In the genomic region with DNA sequence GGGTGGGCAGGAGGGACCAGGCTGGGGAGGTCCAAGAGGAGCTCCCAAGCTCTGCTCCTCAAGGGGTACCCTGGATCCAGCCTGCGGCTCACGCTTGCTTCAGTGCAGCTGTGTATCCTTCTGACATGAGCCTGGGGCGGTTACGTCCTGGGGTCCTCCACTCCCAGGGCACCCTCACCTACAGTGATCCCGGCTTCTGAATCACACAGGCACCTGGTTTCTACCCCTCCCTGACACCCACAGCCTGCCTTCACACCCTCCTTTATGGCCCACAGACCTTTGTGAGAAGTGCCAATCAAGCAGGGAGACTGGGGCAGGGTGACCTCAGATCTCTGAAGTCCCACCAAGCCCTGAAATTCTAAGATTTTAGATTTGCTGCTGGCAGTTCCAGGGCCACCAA, we compare ENCODE assay signal across 2 cellular contexts.
A peak's percentile ranks its signal among the peaks of the same experiment; 100 is the strongest.
TF ChIP-seq lines count a peak whose summit lies in the region.

No MANE protein-coding gene starts in this region.

TF ChIP-seq in HCT116, 20 proteins besides CTCF, POLR2A, EP300 and RAD21:
- TF ChIP-seq FOSL1 (IDR thresholded peaks at IDR 0.05; ENCODE audit: low read depth) = no peak
- TF ChIP-seq ELF1 (IDR thresholded peaks at IDR 0.05; ENCODE audit: borderline replicate concordance, low read depth) = no peak
- TF ChIP-seq TCF7L2 (IDR thresholded peaks at IDR 0.05; ENCODE audit: borderline replicate concordance, extremely low read depth, insufficient read depth, insufficient read length) = no peak

TF ChIP-seq in GM12878, 131 proteins besides CTCF, POLR2A, EP300 and RAD21:
- TF ChIP-seq, protein P1, sequence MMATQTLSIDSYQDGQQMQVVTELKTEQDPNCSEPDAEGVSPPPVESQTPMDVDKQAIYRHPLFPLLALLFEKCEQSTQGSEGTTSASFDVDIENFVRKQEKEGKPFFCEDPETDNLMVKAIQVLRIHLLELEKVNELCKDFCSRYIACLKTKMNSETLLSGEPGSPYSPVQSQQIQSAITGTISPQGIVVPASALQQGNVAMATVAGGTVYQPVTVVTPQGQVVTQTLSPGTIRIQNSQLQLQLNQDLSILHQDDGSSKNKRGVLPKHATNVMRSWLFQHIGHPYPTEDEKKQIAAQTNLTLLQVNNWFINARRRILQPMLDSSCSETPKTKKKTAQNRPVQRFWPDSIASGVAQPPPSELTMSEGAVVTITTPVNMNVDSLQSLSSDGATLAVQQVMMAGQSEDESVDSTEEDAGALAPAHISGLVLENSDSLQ (IDR thresholded peaks at IDR 0.05) = peak; percentile 40; the same call in 1 of the 2 replicates
- no peak for TF ChIP-seq RCOR1 (conservative IDR thresholded peaks at IDR 0.05; ENCODE audit: low read depth, low read length)
